Comparison of ENCODE assay signal across 8 cellular contexts in genomic region chr9:87812375-87813118, GRCh38.
DNase-seq lines count a peak whose midpoint lies in the region; ATAC-seq and TF ChIP-seq lines count a peak whose summit lies in the region.

No MANE protein-coding gene starts in this region.

- H3K9me3 ChIP-seq in cardiac muscle cell (ENCODE audit: low read depth) = no peaks in the 10 kb centered on the region

- H3K27ac ChIP-seq in C4-2B = no peak overlapping the region
- H3K27ac ChIP-seq in cardiac muscle cell = no peak overlapping the region

- DNase-seq in HK-2 (ENCODE audit: unreplicated experiment) (peak; percentile 13), cardiac muscle cell (ENCODE audit: low read depth in 1 of 2, low spot score in 1 of 2) (peak in 1 of 2 donors; percentile 81)
- DNase-seq in activated T-cell treated with anti-CD3 and anti-CD28 coated beads, Interleukin-2, amount 50 U/mL, for 48 hours = peak; percentile 50 to 67
- DNase-seq in stimulated activated CD4-positive, alpha-beta T cell treated with anti-CD3 and anti-CD28 coated beads, Interleukin-15, amount 100 ng/mL, for 24 hours = peak; percentile 70

- peak; percentile 96 for TF ChIP-seq CTCF in C4-2B (conservative IDR thresholded peaks at IDR 0.05)
- peak; percentile 98 for TF ChIP-seq CTCF in cardiac muscle cell (IDR thresholded peaks at IDR 0.05; ENCODE audit: low read depth, low read length)

- no peaks in the 10 kb centered on the region for H3K27me3 ChIP-seq in cardiac muscle cell

- no peaks in the 10 kb centered on the region for H3K4me1 ChIP-seq in cardiac muscle cell (ENCODE audit: low read depth)

- H3K4me3 ChIP-seq in cardiac muscle cell = no peak overlapping the region

- no peaks in the 10 kb centered on the region for H3K36me3 ChIP-seq in cardiac muscle cell

- no peak for ATAC-seq in HG03097 (IDR thresholded peaks at IDR 0.05; ENCODE audit: low FRiP score, unreplicated experiment)
- ATAC-seq in GM21447 (IDR thresholded peaks at IDR 0.05; ENCODE audit: unreplicated experiment) = no peak
- no peak for ATAC-seq in GM19023 (IDR thresholded peaks at IDR 0.05; ENCODE audit: unreplicated experiment)
